ENCODE assay signal across 20 cellular contexts in genomic region chr5:18605186-18605585, GRCh38.
DNase-seq lines count a peak whose midpoint lies in the region; ATAC-seq, FAIRE-seq and TF ChIP-seq lines count a peak whose summit lies in the region.
"Had no signal": no experiment of that assay in that cellular context is flagged by ENCODE, and none has a peak within 500 bp of the region (broad histone marks: within the 10 kb centered on the region; RNA-seq: fewer than 3 reads in every experiment).

No MANE protein-coding gene starts in this region.

- no peak overlapping the region for H3K27ac ChIP-seq in endodermal cell (ENCODE audit: low read depth, low read length)
- no peak overlapping the region for H3K27ac ChIP-seq in coronary artery
- H3K27ac ChIP-seq: A549, C4-2B, GM23248 had no signal

- FAIRE-seq in H54 (lab: Jason Lieb, UNC), result no peak
- FAIRE-seq: A549, G401.6, GM12892, GM19239 had no signal

- peaks cover 3% of the 10 kb centered on the region for H3K36me3 ChIP-seq in endodermal cell (ENCODE audit: control insufficient read depth, insufficient read depth, low read length)
- H3K36me3 ChIP-seq: BE2C had no signal

- TF ChIP-seq POLR2A in H54 (IDR thresholded peaks at IDR 0.05; ENCODE audit: low read depth, low read length), result no peak

- H3K27me3 Mint-ChIP-seq in endodermal cell (ENCODE audit: insufficient read depth), result no peaks in the 10 kb centered on the region
- H3K27me3 Mint-ChIP-seq: CD4-positive, alpha-beta memory T cell had no signal

- H3K9me3 ChIP-seq in endodermal cell (ENCODE audit: control insufficient read depth, low read length), result no peaks in the 10 kb centered on the region
- H3K9me3 ChIP-seq: A549, BE2C had no signal

- DNase-seq in endodermal cell, result no peak
- DNase-seq in dermis blood vessel endothelial cell, result no peak
- DNase-seq in coronary artery (ENCODE audit: low spot score), result no peak
- DNase-seq in H54 (ENCODE audit: insufficient read length, low spot score), result no peak
- DNase-seq: BE2C; CD4-positive, alpha-beta memory T cell; DMS79 treated with DMSO at 0.1 percent for 48 hours; EL; GM23248; H7; KG1 had no signal

- H3K27ac Mint-ChIP-seq in endodermal cell, result peak overlapping the region; percentile 64
- H3K27ac Mint-ChIP-seq: CD4-positive, alpha-beta memory T cell; IgD-negative memory B cell had no signal

- peak; percentile 63 for ATAC-seq in HG02610 (IDR thresholded peaks at IDR 0.05; ENCODE audit: unreplicated experiment)
- peak; percentile 49 for ATAC-seq in HG03565 (IDR thresholded peaks at IDR 0.05; ENCODE audit: unreplicated experiment)
- no peak for ATAC-seq in GM21526 (IDR thresholded peaks at IDR 0.05; ENCODE audit: low FRiP score, unreplicated experiment)
- ATAC-seq: A549 had no signal

- no peaks in the 10 kb centered on the region for H3K9me3 Mint-ChIP-seq in endodermal cell

- H3K4me3 ChIP-seq in endodermal cell (ENCODE audit: low read length), result no peak overlapping the region
- no peak overlapping the region for H3K4me3 ChIP-seq in coronary artery
- H3K4me3 ChIP-seq: A549, GM23248 had no signal

- TF ChIP-seq CTCF in endodermal cell (conservative IDR thresholded peaks at IDR 0.05), result no peak
- no peak for TF ChIP-seq CTCF in coronary artery (IDR thresholded peaks at IDR 0.05)

- H3K4me3 Mint-ChIP-seq in endodermal cell, result no peak overlapping the region
- H3K4me3 Mint-ChIP-seq: CD4-positive, alpha-beta memory T cell; IgD-negative memory B cell had no signal

- peaks cover 13% of the 10 kb centered on the region for H3K4me1 Mint-ChIP-seq in endodermal cell
- H3K4me1 Mint-ChIP-seq: CD4-positive, alpha-beta memory T cell; IgD-negative memory B cell had no signal

- H3K36me3 Mint-ChIP-seq in endodermal cell (ENCODE audit: low read depth), result peaks cover 41% of the 10 kb centered on the region
- H3K36me3 Mint-ChIP-seq: CD4-positive, alpha-beta memory T cell; IgD-negative memory B cell had no signal

- no peaks in the 10 kb centered on the region for H3K4me1 ChIP-seq in endodermal cell (ENCODE audit: control insufficient read depth, insufficient read depth, low read length)
- H3K4me1 ChIP-seq: A549 had no signal

- H3K27me3 ChIP-seq in endodermal cell (ENCODE audit: control insufficient read depth, insufficient read depth, low read length, poor library complexity, severe bottlenecking), result no peaks in the 10 kb centered on the region
- H3K27me3 ChIP-seq: BE2C had no signal

- no peak overlapping the region for H3K9ac ChIP-seq in endodermal cell (ENCODE audit: extremely low read depth, low read length, poor library complexity, severe bottlenecking)
- H3K9ac ChIP-seq: GM23248 had no signal
